Comparison of ENCODE assay signal across 8 cellular contexts in the genomic region with DNA sequence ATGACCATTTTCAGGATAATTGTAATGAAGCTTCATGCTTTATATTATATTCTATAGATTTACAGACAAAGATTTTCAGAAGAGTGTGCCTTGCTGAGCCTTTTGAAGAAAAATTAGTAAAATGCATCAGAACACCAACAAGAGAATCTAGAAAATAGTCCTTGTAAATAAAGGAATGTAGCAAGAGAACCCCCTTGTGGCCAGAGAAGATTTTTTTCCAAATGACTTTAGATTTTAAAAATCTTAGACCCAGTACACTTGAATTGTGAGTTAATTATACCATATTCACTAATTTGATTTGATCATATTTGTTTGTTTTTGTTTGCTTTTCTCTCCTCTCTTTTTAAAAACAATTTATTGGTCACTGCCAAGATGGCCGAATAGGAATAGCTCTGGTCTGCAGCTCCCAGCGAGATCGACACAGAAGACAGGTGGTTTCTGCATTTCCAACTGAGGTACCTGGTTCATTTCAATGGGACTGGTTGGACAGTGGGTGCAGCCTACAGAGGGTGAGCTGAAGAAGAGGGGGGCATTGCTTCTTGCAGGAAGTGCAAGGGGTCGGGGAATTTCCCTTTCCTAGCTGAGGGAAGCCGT. TPM values are rescaled to one million over a fixed set of nuclear protein-coding genes. Genes with fewer than 3 reads are reported as not detected.
DNase-seq lines count a peak whose midpoint lies in the region; ATAC-seq and TF ChIP-seq lines count a peak whose summit lies in the region.

No MANE protein-coding gene starts in this region.

- H3K36me3 Mint-ChIP-seq in brain (no peaks in the 10 kb centered on the region), nephron (ENCODE audit: low read depth) (no peaks in the 10 kb centered on the region), T-cell (no peaks in the 10 kb centered on the region)
- H3K36me3 Mint-ChIP-seq in CD8-positive, alpha-beta memory T cell = no peaks in the 10 kb centered on the region

- no peak overlapping the region for H3K27ac Mint-ChIP-seq in brain
- H3K27ac Mint-ChIP-seq in nephron = peak overlapping the region in 1 of 3 experiments; percentile 36
- no peak overlapping the region for H3K27ac Mint-ChIP-seq in CD8-positive, alpha-beta memory T cell
- no peak overlapping the region for H3K27ac Mint-ChIP-seq in T-cell

- H3K79me2 ChIP-seq in Loucy (ENCODE audit: insufficient read depth, low read length) = no peaks in the 10 kb centered on the region

- ATAC-seq in GM19023 (IDR thresholded peaks at IDR 0.05; ENCODE audit: unreplicated experiment) (no peak), T-cell (replicated peaks in 1 of 4) (no peak), HG02981 (IDR thresholded peaks at IDR 0.05; ENCODE audit: unreplicated experiment) (no peak)

- H3K4me3 Mint-ChIP-seq in brain (no peak overlapping the region), nephron (no peak overlapping the region), T-cell (peak overlapping the region in 1 of 3 donors; percentile 26)
- H3K4me3 Mint-ChIP-seq in CD8-positive, alpha-beta memory T cell = no peak overlapping the region

- no peak overlapping the region for H3K4me2 ChIP-seq in Loucy (ENCODE audit: low read depth, low read length, poor library complexity, severe bottlenecking)

- H3K9ac ChIP-seq in Loucy (ENCODE audit: low read depth, low read length, poor library complexity, severe bottlenecking) = no peak overlapping the region

- H3K4me1 Mint-ChIP-seq in brain (no peaks in the 10 kb centered on the region), nephron (peaks cover 13% of the 10 kb centered on the region), T-cell (peaks cover 0 to 10% (median 3%) of the 10 kb centered on the region in 3 donors)
- H3K4me1 Mint-ChIP-seq in CD8-positive, alpha-beta memory T cell = no peaks in the 10 kb centered on the region

- H3F3A ChIP-seq in Loucy (ENCODE audit: low read depth) = no peaks in the 10 kb centered on the region

- TF ChIP-seq CTCF in Loucy (conservative IDR thresholded peaks at IDR 0.05; ENCODE audit: low read length) (peak; percentile 73), brain (conservative IDR thresholded peaks at IDR 0.05) (peak; percentile 86 to 92), nephron (IDR thresholded peaks at IDR 0.05; ENCODE audit: unreplicated experiment in 3 of 3) (peak; percentile 56 to 65 (median 63))

- H3K27me3 ChIP-seq in Loucy (ENCODE audit: insufficient read depth, low read length, poor library complexity, severe bottlenecking) = no peaks in the 10 kb centered on the region
- H3K27me3 ChIP-seq in CD8-positive, alpha-beta memory T cell (ENCODE audit: insufficient read depth, low read length, poor library complexity, severe bottlenecking) = no peaks in the 10 kb centered on the region

- H3K9me3 ChIP-seq in Loucy (ENCODE audit: insufficient read depth, low read depth, low read length) = no peaks in the 10 kb centered on the region
- H3K9me3 ChIP-seq in CD8-positive, alpha-beta memory T cell (ENCODE audit: low read length) = no peaks in the 10 kb centered on the region

- CTCF ChIA-PET in CD8-positive, alpha-beta memory T cell (lab: Charles Lee) = interaction anchor here (1.1 to 1.5 kb wide), 3 partner anchors 10 to 67 kb away, joined by 3 to 7 read pairs (median 3); no protein-coding TSS in a partner anchor
- CTCF ChIA-PET in T-cell (lab: Charles Lee) = interaction anchor here (0.6 to 1.4 kb wide), 6 partner anchors 13 to 476 kb away, joined by 3 to 6 read pairs (median 4); a partner anchor contains a TSS

- no peaks in the 10 kb centered on the region for H3K9me2 ChIP-seq in Loucy (replicated peaks; ENCODE audit: low read depth, low read length)

- DNase-seq in GM03348 (ENCODE audit: low spot score) (peak; percentile 61), T-cell (no peak)
- DNase-seq in CD8-positive, alpha-beta memory T cell = no peak

- peak overlapping the region; percentile 10; the same call in 1 of the 2 replicates for H2AFZ ChIP-seq in Loucy (ENCODE audit: low read length)

- no peak overlapping the region for H3K27ac ChIP-seq in CD8-positive, alpha-beta memory T cell (ENCODE audit: low read depth, low read length)

- POLR2A ChIA-PET in CD8-positive, alpha-beta memory T cell (lab: Charles Lee) = no interaction called here
- POLR2A ChIA-PET in T-cell (lab: Charles Lee) = no interaction called here

- H3K4me1 ChIP-seq in Loucy (ENCODE audit: insufficient read depth, low read length, poor library complexity, severe bottlenecking) = no peaks in the 10 kb centered on the region
- no peaks in the 10 kb centered on the region for H3K4me1 ChIP-seq in CD8-positive, alpha-beta memory T cell (ENCODE audit: insufficient read depth, low read length)

- no peak overlapping the region for H3K4me3 ChIP-seq in Loucy (ENCODE audit: low read length, poor library complexity, severe bottlenecking)
- H3K4me3 ChIP-seq in CD8-positive, alpha-beta memory T cell (ENCODE audit: low read length) = no peak overlapping the region

- no peaks in the 10 kb centered on the region for H3K36me3 ChIP-seq in Loucy (ENCODE audit: insufficient read depth, low read length)
- no peaks in the 10 kb centered on the region for H3K36me3 ChIP-seq in CD8-positive, alpha-beta memory T cell (ENCODE audit: insufficient read depth, low read length)

- peaks cover 8% of the 10 kb centered on the region for H3K27me3 Mint-ChIP-seq in brain
- peaks cover 4% of the 10 kb centered on the region for H3K27me3 Mint-ChIP-seq in nephron (ENCODE audit: low read depth)
- H3K27me3 Mint-ChIP-seq in CD8-positive, alpha-beta memory T cell = peaks cover 16 to 17% of the 10 kb centered on the region in 2 donors
- H3K27me3 Mint-ChIP-seq in T-cell = peaks cover 0 to 16% of the 10 kb centered on the region in 2 donors

- H3K9me3 Mint-ChIP-seq in brain = peaks cover 0 to 6% (median 0%) of the 10 kb centered on the region in 5 experiments
- H3K9me3 Mint-ChIP-seq in nephron = no peaks in the 10 kb centered on the region
- no peaks in the 10 kb centered on the region for H3K9me3 Mint-ChIP-seq in CD8-positive, alpha-beta memory T cell
- no peaks in the 10 kb centered on the region for H3K9me3 Mint-ChIP-seq in T-cell

- no peaks in the 10 kb centered on the region for H4K20me1 ChIP-seq in Loucy (ENCODE audit: insufficient read depth, low read length, poor library complexity, severe bottlenecking)

RNA-seq across cellular contexts. Expression of a gene that starts 12.8 kb away (rescaled TPM):
- 3.0 TPM for polyA plus RNA-seq in brain (ENCODE audit: insufficient read depth, low read depth, low replicate concordance)
- total RNA-seq in CD8-positive, alpha-beta memory T cell = 1 to 10 TPM; 1.4 to 2.3 TPM
- 12.7 TPM for polyA plus RNA-seq in CD8-positive, alpha-beta memory T cell
- total RNA-seq in T-cell = 10 to 100 TPM in 2 of 5 donors, 1 to 10 TPM in 3; 4.5 to 30.4 (median 6.6) TPM

RNA-seq across cellular contexts. Expression of a gene that starts 42.2 kb away (rescaled TPM):
- 1.6 TPM for polyA plus RNA-seq in brain (ENCODE audit: insufficient read depth, low read depth, low replicate concordance)
- total RNA-seq in CD8-positive, alpha-beta memory T cell = 1 to 10 TPM; 6.6 to 7.6 TPM
- polyA plus RNA-seq in CD8-positive, alpha-beta memory T cell = 29.8 TPM
- 10 to 100 TPM; 27.0 to 54.2 (median 38.1) TPM for total RNA-seq in T-cell
